Comparison of ENCODE assay signal across 1 cellular context in the genomic region with DNA sequence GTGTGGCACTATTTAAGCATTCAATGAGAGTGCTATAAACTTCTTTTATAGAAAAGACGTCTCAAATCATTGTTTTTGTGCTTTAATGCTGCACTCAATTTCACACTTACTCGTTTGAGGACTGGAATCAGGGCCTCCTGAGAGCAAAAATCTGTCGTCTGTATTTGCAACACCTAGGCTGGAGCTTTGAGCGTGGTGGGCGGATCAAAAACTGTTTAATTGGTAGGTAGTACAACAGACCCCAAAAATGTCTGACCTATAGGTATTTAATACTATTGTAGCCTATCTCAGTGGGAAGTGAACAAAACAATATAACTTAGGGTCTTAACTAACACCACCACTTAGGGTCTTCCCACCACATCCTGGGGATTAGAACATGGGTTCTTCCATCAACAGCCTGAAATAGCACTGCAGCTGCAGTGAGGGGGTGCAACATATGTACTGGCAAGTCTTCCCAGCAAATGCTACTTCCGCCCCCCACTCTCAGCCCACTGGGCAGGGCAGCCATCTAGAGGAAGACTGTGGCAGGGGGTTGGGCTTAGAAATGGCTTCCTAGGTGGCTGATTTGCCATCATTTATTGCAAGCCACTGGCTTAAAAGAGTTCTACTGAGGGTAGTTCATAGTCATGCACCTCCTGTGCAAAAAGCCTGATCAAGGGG.
A peak's percentile ranks its signal among the peaks of the same experiment; 100 is the strongest.
TF ChIP-seq lines count a peak whose summit lies in the region.

No MANE protein-coding gene starts in this region.

TF ChIP-seq in H1, 55 proteins besides CTCF, POLR2A, EP300 and RAD21:
- TF ChIP-seq RXRA (IDR thresholded peaks at IDR 0.05; ENCODE audit: insufficient read depth, low read depth, low read length) (no peak), HDAC2 (IDR thresholded peaks at IDR 0.05; ENCODE audit: borderline replicate concordance in 1 of 2, low read depth in 2 of 2, low read length in 2 of 2) (no peak), POLR2AphosphoS5 (IDR thresholded peaks at IDR 0.05; ENCODE audit: low read depth, low read length) (0 out of 2 replicates have a peak, but pooled peaks have one; percentile 19), RFX5 (IDR thresholded peaks at IDR 0.05; ENCODE audit: borderline replicate concordance, low read depth, low read length) (no peak), MAFK (IDR thresholded peaks at IDR 0.05; ENCODE audit: low read depth, low read length) (no peak), GTF2F1 (IDR thresholded peaks at IDR 0.05; ENCODE audit: borderline replicate concordance, low read depth, low read length) (no peak), FOSL1 (IDR thresholded peaks at IDR 0.05; ENCODE audit: insufficient read depth, low read depth, low read length) (no peak), YY1 (IDR thresholded peaks at IDR 0.05; ENCODE audit: low read depth, low read length) (0 out of 2 replicates have a peak, but pooled peaks have one; percentile 13)
